ENCODE assay signal across 11 cellular contexts in the genomic region with DNA sequence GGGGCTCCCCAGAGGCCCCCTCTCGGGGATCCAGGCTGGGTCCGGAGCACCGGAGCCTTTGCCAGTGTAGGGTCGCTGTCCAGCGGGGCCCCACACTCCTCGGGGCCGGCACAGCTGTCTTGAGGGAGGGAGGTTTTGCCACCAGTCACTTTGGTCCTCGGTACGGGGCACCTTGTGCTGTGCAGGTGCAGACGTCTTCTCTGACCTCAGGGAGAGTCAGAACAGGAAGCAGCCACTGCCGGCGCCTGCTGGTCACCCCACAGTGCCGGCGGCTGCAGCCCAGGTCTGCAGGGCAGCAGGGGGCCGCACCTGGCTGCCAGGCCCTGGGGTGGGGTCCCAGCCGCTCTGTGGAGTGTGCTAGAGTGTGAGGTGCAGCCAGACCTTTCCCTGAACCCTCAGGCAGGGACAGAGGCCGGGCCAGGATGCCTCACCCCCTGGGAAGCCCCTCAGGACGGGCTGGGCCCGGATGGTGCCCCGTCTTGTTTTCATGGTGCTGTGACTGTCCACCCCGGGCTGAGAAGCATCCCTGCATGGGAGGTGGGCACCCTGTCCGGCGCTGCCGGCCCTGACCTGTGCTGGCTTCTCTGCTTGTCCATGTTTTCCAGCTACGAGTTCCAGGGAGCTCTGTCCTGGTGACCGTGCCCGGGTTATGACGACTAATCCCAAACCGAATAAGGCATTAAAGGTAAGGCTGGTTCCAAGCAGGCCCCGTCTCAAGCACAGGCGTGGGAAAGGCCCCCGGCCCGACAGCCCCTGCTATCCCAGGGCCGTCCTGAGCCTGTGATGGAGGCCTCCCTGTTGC. TPM values are rescaled to one million over a fixed set of nuclear protein-coding genes. Genes with fewer than 3 reads are reported as not detected.
DNase-seq lines count a peak whose midpoint lies in the region; ATAC-seq and TF ChIP-seq lines count a peak whose summit lies in the region.
"Had no signal": no experiment of that assay in that cellular context is flagged by ENCODE, and none has a peak within 500 bp of the region (broad histone marks: within the 10 kb centered on the region; RNA-seq: fewer than 3 reads in every experiment).

No MANE protein-coding gene starts in this region.

- peaks cover 9% of the 10 kb centered on the region for H3K4me1 Mint-ChIP-seq in activated CD4-positive, alpha-beta memory T cell treated with anti-CD3 and anti-CD28 coated beads for 36 hours (ENCODE audit: low read depth)

- intact Hi-C loops in right cardiac atrium (cut with DNase I), result no loop called here
- intact Hi-C loops in activated CD4-positive, alpha-beta memory T cell treated with anti-CD3 and anti-CD28 coated beads for 36 hours (cut with micrococcal nuclease), result no loop called here

- H3K9ac ChIP-seq in adipocyte (ENCODE audit: low read length), result peak overlapping the region; percentile 44

- CTCF ChIA-PET in activated CD4-positive, alpha-beta memory T cell treated with anti-CD3 and anti-CD28 coated beads for 36 hours (lab: Charles Lee), result no interaction called here

- POLR2A ChIA-PET in activated CD4-positive, alpha-beta memory T cell treated with anti-CD3 and anti-CD28 coated beads for 36 hours (lab: Charles Lee), result no interaction called here

- WGBS in right cardiac atrium, result 59% methylated on average over 34 of the region's 34 CpGs

- peak overlapping the region; percentile 7; the same call in 1 of the 2 replicates for H3K4me3 ChIP-seq in AG10803 (ENCODE audit: low read length)
- peak overlapping the region; percentile 32 for H3K4me3 ChIP-seq in adipocyte (ENCODE audit: low read length)
- H3K4me3 ChIP-seq in right cardiac atrium (ENCODE audit: low read length), result peak overlapping the region; percentile 17
- peak overlapping the region; percentile 63 for H3K4me3 ChIP-seq in retinal pigment epithelial cell (ENCODE audit: low read length)

- H3K36me3 ChIP-seq in adipocyte (ENCODE audit: control insufficient read depth, insufficient read depth, low read length, severe bottlenecking), result peaks cover 15% of the 10 kb centered on the region

- no peaks in the 10 kb centered on the region for H3K27me3 Mint-ChIP-seq in activated CD4-positive, alpha-beta memory T cell treated with anti-CD3 and anti-CD28 coated beads for 36 hours
- H3K27me3 Mint-ChIP-seq: CD4-positive, CD25-positive, alpha-beta regulatory T cell had no signal

- H3K4me1 ChIP-seq in adipocyte (ENCODE audit: control insufficient read depth, insufficient read depth, low read length) (peaks cover 28% of the 10 kb centered on the region), right cardiac atrium (ENCODE audit: control insufficient read depth, insufficient read depth, low read length) (peaks cover 7% of the 10 kb centered on the region)

- no peaks in the 10 kb centered on the region for H3K9me3 ChIP-seq in adipocyte (ENCODE audit: control insufficient read depth, low read length)
- no peaks in the 10 kb centered on the region for H3K9me3 ChIP-seq in right cardiac atrium (ENCODE audit: control insufficient read depth, low read length)

- peaks cover 18% of the 10 kb centered on the region for H3K36me3 Mint-ChIP-seq in activated CD4-positive, alpha-beta memory T cell treated with anti-CD3 and anti-CD28 coated beads for 36 hours

- H3K9me3 Mint-ChIP-seq in activated CD4-positive, alpha-beta memory T cell treated with anti-CD3 and anti-CD28 coated beads for 36 hours, result no peaks in the 10 kb centered on the region
- H3K9me3 Mint-ChIP-seq: CD4-positive, CD25-positive, alpha-beta regulatory T cell had no signal

- TF ChIP-seq CTCF in AG10803 (conservative IDR thresholded peaks at IDR 0.05; ENCODE audit: low read length) (no peak), retinal pigment epithelial cell (conservative IDR thresholded peaks at IDR 0.05; ENCODE audit: low read depth, low read length) (no peak), GM13976 (IDR thresholded peaks at IDR 0.05; ENCODE audit: borderline replicate concordance, control extremely low read depth, extremely low read depth, insufficient read depth, missing control alignments) (no peak)

- H3K4me3 Mint-ChIP-seq in activated CD4-positive, alpha-beta memory T cell treated with anti-CD3 and anti-CD28 coated beads for 36 hours, result no peak overlapping the region

- H3K27me3 ChIP-seq in adipocyte (replicated peaks; ENCODE audit: control insufficient read depth, insufficient read depth, low read length) (no peaks in the 10 kb centered on the region), right cardiac atrium (ENCODE audit: control insufficient read depth, insufficient read depth) (no peaks in the 10 kb centered on the region)

- DNase-seq in AG10803 (ENCODE audit: low read depth), result no peak
- DNase-seq in adipocyte (ENCODE audit: low read depth), result no peak
- DNase-seq in right cardiac atrium, result peak; percentile 34 to 74 (median 60)
- DNase-seq in retinal pigment epithelial cell (ENCODE audit: low read depth), result no peak
- no peak for DNase-seq in activated CD4-positive, alpha-beta memory T cell treated with anti-CD3 and anti-CD28 coated beads for 36 hours
- no peak for DNase-seq in HUDEP-2 (lab: John Stamatoyannopoulos, UW; ENCODE audit: unreplicated experiment in 76 of 76)
- no peak for DNase-seq in GM13976 (ENCODE audit: low spot score)
- DNase-seq: activated effector memory CD4-positive, alpha-beta T cell treated with anti-CD3 and anti-CD28 coated beads, Interleukin-2, amount 50 U/mL, for 16 hours; CD4-positive, CD25-positive, alpha-beta regulatory T cell; NCI-H2081 treated with DMSO at 0.1 percent for 48 hours had no signal

- H3K27ac ChIP-seq in right cardiac atrium (ENCODE audit: low read length), result peak overlapping the region; percentile 98

- ATAC-seq in right cardiac atrium, result no peak
- no peak for ATAC-seq in HG03159 (IDR thresholded peaks at IDR 0.05; ENCODE audit: unreplicated experiment)

- no peak overlapping the region for H3K27ac Mint-ChIP-seq in activated CD4-positive, alpha-beta memory T cell treated with anti-CD3 and anti-CD28 coated beads for 36 hours
- H3K27ac Mint-ChIP-seq: CD4-positive, CD25-positive, alpha-beta regulatory T cell had no signal

- in situ Hi-C loops in GM13976 (cut with MboI; ENCODE audit: low sequenced_read_pairs, unreplicated experiment), result no loop called here

RNA-seq across cellular contexts. Expression of a gene that starts 8.2 kb away (rescaled TPM):
- 10 to 100 TPM; 43.6 to 69.3 (median 55.9) TPM for total RNA-seq in right cardiac atrium
- polyA plus RNA-seq in right cardiac atrium, result 73.8 TPM
- total RNA-seq in activated CD4-positive, alpha-beta memory T cell treated with anti-CD3 and anti-CD28 coated beads for 36 hours, result 10 to 100 TPM; 34.9 to 36.1 TPM

RNA-seq across cellular contexts. Expression of a gene that starts 17.3 kb away (rescaled TPM):
- total RNA-seq in right cardiac atrium, result under 1 TPM in 3 of 4 donors, not detected in 1; 0.26 to 0.62 (median 0.49) TPM
- polyA plus RNA-seq in right cardiac atrium, result 0.38 TPM
- total RNA-seq in activated CD4-positive, alpha-beta memory T cell treated with anti-CD3 and anti-CD28 coated beads for 36 hours, result not detected
- total RNA-seq: CD4-positive, CD25-positive, alpha-beta regulatory T cell had no signal

RNA-seq across cellular contexts. Expression of a gene that starts 31.1 kb away (rescaled TPM):
- total RNA-seq in right cardiac atrium, result 10 to 100 TPM; 11.6 to 16.2 (median 13.9) TPM
- 27.6 TPM for polyA plus RNA-seq in right cardiac atrium
- 10 to 100 TPM; 48.1 to 55.0 TPM for total RNA-seq in activated CD4-positive, alpha-beta memory T cell treated with anti-CD3 and anti-CD28 coated beads for 36 hours

RNA-seq across cellular contexts. Expression of a gene that starts 34.6 kb away (rescaled TPM):
- 10 to 100 TPM; 30.6 to 48.3 (median 46.3) TPM for total RNA-seq in right cardiac atrium
- polyA plus RNA-seq in right cardiac atrium, result 39.0 TPM
- 10 to 100 TPM; 86.4 to 92.5 TPM for total RNA-seq in activated CD4-positive, alpha-beta memory T cell treated with anti-CD3 and anti-CD28 coated beads for 36 hours

Comparison
In these comparisons a context has a peak if more than half of its experiments do, and no peak if none do; other contexts are left out.
1. DNase-seq: peak in right cardiac atrium (3 of 3); none in AG10803 (single experiment), adipocyte (single experiment), retinal pigment epithelial cell (single experiment), activated CD4-positive, alpha-beta memory T cell treated with anti-CD3 and anti-CD28 coated beads for 36 hours (single experiment), HUDEP-2 (0 of 76) and GM13976 (single experiment).
2. H3K4me3 ChIP-seq: peak in every context shown above with its lines; median percentile 63 in retinal pigment epithelial cell; 32 in adipocyte; 17 in right cardiac atrium; 7 in AG10803.